In genomic region chr2:43268066-43268971, GRCh38 we compare ENCODE assay signal across 1 cellular context.
TF ChIP-seq lines count a peak whose summit lies in the region.

No MANE protein-coding gene starts in this region.

TF ChIP-seq in SK-N-SH treated with all-trans-retinoic acid at 6 μM for 48 hours, 23 proteins besides CTCF, POLR2A, EP300 and RAD21:
- no peak for TF ChIP-seq TSHZ2 (CRISPR knock-in tag; IDR thresholded peaks at IDR 0.05)
- no peak for TF ChIP-seq CSDC2 (CRISPR knock-in tag; IDR thresholded peaks at IDR 0.05)
- TF ChIP-seq, protein P1, sequence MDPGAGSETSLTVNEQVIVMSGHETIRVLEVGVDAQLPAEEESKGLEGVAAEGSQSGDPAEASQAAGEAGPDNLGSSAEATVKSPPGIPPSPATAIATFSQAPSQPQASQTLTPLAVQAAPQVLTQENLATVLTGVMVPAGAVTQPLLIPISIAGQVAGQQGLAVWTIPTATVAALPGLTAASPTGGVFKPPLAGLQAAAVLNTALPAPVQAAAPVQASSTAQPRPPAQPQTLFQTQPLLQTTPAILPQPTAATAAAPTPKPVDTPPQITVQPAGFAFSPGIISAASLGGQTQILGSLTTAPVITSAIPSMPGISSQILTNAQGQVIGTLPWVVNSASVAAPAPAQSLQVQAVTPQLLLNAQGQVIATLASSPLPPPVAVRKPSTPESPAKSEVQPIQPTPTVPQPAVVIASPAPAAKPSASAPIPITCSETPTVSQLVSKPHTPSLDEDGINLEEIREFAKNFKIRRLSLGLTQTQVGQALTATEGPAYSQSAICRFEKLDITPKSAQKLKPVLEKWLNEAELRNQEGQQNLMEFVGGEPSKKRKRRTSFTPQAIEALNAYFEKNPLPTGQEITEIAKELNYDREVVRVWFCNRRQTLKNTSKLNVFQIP (CRISPR knock-in tag; IDR thresholded peaks at IDR 0.05; ENCODE audit: borderline replicate concordance, low read depth): no peak
- no peak for TF ChIP-seq ZFP3 (CRISPR knock-in tag; IDR thresholded peaks at IDR 0.05)
- no peak for TF ChIP-seq ISL1 (CRISPR knock-in tag; IDR thresholded peaks at IDR 0.05)
- TF ChIP-seq TOX (CRISPR knock-in tag; IDR thresholded peaks at IDR 0.05; ENCODE audit: borderline replicate concordance): no peak
- TF ChIP-seq ARNTL (CRISPR knock-in tag; IDR thresholded peaks at IDR 0.05; ENCODE audit: borderline replicate concordance, low read depth): no peak
- no peak for TF ChIP-seq CSRNP3 (CRISPR knock-in tag; IDR thresholded peaks at IDR 0.05)
- TF ChIP-seq TCF4 (CRISPR knock-in tag; IDR thresholded peaks at IDR 0.05; ENCODE audit: borderline replicate concordance): no peak
- TF ChIP-seq ZC3H10 (CRISPR knock-in tag; IDR thresholded peaks at IDR 0.05): no peak
- TF ChIP-seq ZNF70 (CRISPR knock-in tag; IDR thresholded peaks at IDR 0.05): no peak
TF ChIP-seq in SK-N-SH treated with all-trans-retinoic acid at 6 μM for 48 hours: peak in this region for 0.
